In genomic region chr10:34786464-34786863, GRCh38 we compare ENCODE assay signal across 18 cellular contexts. TPM values are rescaled to one million over a fixed set of nuclear protein-coding genes. Genes with fewer than 3 reads are reported as not detected.
DNase-seq lines count a peak whose midpoint lies in the region; FAIRE-seq and TF ChIP-seq lines count a peak whose summit lies in the region.
"Had no signal": no experiment of that assay in that cellular context is flagged by ENCODE, and none has a peak within 500 bp of the region (broad histone marks: within the 10 kb centered on the region; RNA-seq: fewer than 3 reads in every experiment).

No MANE protein-coding gene starts in this region.

- no peak overlapping the region for H3K27ac ChIP-seq in esophagus muscularis mucosa (replicated peaks in 1 of 4)
- H3K27ac ChIP-seq: heart right ventricle, testis had no signal

- DNase-seq in D721Med (ENCODE audit: insufficient read length, low spot score): peak; percentile 72
- DNase-seq in HTR-8/SVneo (ENCODE audit: insufficient read length, low spot score): peak; percentile 76
- peak; percentile 70 for DNase-seq in adipocyte (ENCODE audit: low read depth)
- DNase-seq in retinal pigment epithelial cell (ENCODE audit: low read depth): peak; percentile 66
- no peak for DNase-seq in HK-2 (ENCODE audit: unreplicated experiment)
- no peak for DNase-seq in T-helper 2 cell
- DNase-seq in esophagus muscularis mucosa (ENCODE audit: extremely low spot score): no peak
- DNase-seq: activated CD8-positive, alpha-beta memory T cell treated with anti-CD3 and anti-CD28 coated beads for 24 hours; activated effector memory CD4-positive, alpha-beta T cell treated with anti-CD3 and anti-CD28 coated beads, Interleukin-2, amount 50 U/mL, for 16 hours; heart right ventricle; Kasumi-1; NCI-H1436; NCI-H446; stimulated activated CD4-positive, alpha-beta T cell treated with anti-CD3 and anti-CD28 coated beads, Interleukin-4, amount 100 ng/mL, for 24 hours; SW 1271; testis had no signal

- TF ChIP-seq CTCF in D721Med (IDR thresholded peaks at IDR 0.05; ENCODE audit: insufficient read depth, missing control alignments): no peak
- no peak for TF ChIP-seq CTCF in retinal pigment epithelial cell (conservative IDR thresholded peaks at IDR 0.05; ENCODE audit: low read depth, low read length)
- TF ChIP-seq CTCF in esophagus muscularis mucosa (IDR thresholded peaks at IDR 0.05): no peak

- FAIRE-seq in D721Med (lab: Jason Lieb, UNC) (peak; percentile 82), HTR-8/SVneo (lab: Jason Lieb, UNC) (peak; percentile 78)
- FAIRE-seq: endothelial cell of umbilical vein, keratinocyte had no signal

- no peak for TF ChIP-seq EP300 in esophagus muscularis mucosa (IDR thresholded peaks at IDR 0.05)

- H3K27me3 ChIP-seq in adipocyte (replicated peaks; ENCODE audit: control insufficient read depth, insufficient read depth, low read length) (no peaks in the 10 kb centered on the region), esophagus muscularis mucosa (no peaks in the 10 kb centered on the region)
- H3K27me3 ChIP-seq: heart right ventricle, testis had no signal

- H3K4me3 ChIP-seq in adipocyte (ENCODE audit: low read length) (no peak overlapping the region), retinal pigment epithelial cell (ENCODE audit: low read length) (no peak overlapping the region), esophagus muscularis mucosa (no peak overlapping the region)
- H3K4me3 ChIP-seq: heart right ventricle, testis had no signal

- TF ChIP-seq POLR2A in esophagus muscularis mucosa (IDR thresholded peaks at IDR 0.05; ENCODE audit: low read depth): no peak

- H3K9me3 ChIP-seq in adipocyte (ENCODE audit: control insufficient read depth, low read length): no peaks in the 10 kb centered on the region
- H3K9me3 ChIP-seq in esophagus muscularis mucosa: no peaks in the 10 kb centered on the region
- H3K9me3 ChIP-seq: heart right ventricle, testis had no signal

- intact Hi-C loops in esophagus muscularis mucosa (cut with DNase I): no loop called here

- no peak overlapping the region for H3K9ac ChIP-seq in adipocyte (ENCODE audit: low read length)

- H3K4me1 ChIP-seq in adipocyte (ENCODE audit: control insufficient read depth, insufficient read depth, low read length): peaks cover 37% of the 10 kb centered on the region
- H3K4me1 ChIP-seq in esophagus muscularis mucosa: peaks cover 43 to 93% (median 81%) of the 10 kb centered on the region in 4 donors

- no peaks in the 10 kb centered on the region for H3K36me3 ChIP-seq in adipocyte (ENCODE audit: control insufficient read depth, insufficient read depth, low read length, severe bottlenecking)
- H3K36me3 ChIP-seq in esophagus muscularis mucosa: no peaks in the 10 kb centered on the region
- H3K36me3 ChIP-seq: heart right ventricle had no signal

- WGBS in esophagus muscularis mucosa: 40% methylated on average over 1 of the region's 1 CpG

RNA-seq across cellular contexts. Expression of gene PARD3, which starts 28.6 kb away (rescaled TPM):
- total RNA-seq in esophagus muscularis mucosa: 100 to 1,000 TPM in 3 of 4 donors, 10 to 100 TPM in 1; 98.9 to 122 (median 105) TPM

Comparison
In these comparisons a context has a peak if more than half of its experiments do, and no peak if none do; other contexts are left out.
1. DNase-seq: peak in D721Med (single experiment), HTR-8/SVneo (single experiment), adipocyte (single experiment) and retinal pigment epithelial cell (single experiment); none in HK-2 (single experiment), T-helper 2 cell (0 of 5) and esophagus muscularis mucosa (single experiment).